In the genomic region with DNA sequence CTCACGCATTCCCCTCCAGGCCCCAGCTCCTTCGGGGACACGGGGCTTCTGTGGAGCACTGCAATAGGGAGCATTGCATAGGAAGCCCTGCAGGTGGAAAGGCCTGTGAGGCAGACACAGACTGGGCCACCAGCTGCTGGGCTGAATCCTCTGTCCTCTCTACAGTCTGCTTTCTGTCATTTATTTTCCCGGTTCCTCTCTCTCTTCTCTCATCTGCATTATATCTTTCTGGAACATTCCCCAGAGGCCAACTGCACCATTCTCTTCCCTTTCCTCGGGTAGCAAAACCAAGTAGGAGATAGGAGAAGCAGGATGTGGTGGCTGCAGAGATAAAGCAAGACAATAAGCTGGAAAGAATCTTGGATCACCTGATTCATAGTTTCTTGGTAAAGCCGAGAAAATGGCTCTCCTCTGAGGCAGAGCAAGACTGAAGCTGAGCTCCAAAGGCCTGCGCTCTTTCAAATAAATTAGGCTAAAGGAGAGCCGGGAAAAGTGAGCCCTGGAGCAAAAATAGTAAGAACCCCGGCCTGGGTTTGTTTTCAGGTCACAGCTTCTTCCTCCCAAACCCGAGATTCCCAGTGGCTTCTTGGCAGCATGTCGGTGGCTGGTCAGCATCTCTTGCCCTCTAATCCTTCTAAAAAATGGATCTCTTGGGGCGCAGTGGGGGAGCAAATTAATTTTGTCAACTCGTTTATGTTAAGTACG, we compare ENCODE assay signal across 1 cellular context.
TF ChIP-seq lines count a peak whose summit lies in the region.

No MANE protein-coding gene starts in this region.

TF ChIP-seq in HCT116, 20 proteins besides CTCF, POLR2A, EP300 and RAD21 (continued from another document):
- TF ChIP-seq, protein P1, sequence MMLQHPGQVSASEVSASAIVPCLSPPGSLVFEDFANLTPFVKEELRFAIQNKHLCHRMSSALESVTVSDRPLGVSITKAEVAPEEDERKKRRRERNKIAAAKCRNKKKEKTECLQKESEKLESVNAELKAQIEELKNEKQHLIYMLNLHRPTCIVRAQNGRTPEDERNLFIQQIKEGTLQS (IDR thresholded peaks at IDR 0.05) = no peak
- no peak for TF ChIP-seq EZH2phosphoT487 (IDR thresholded peaks at IDR 0.05; ENCODE audit: borderline replicate concordance)
- TF ChIP-seq YY1 (IDR thresholded peaks at IDR 0.05; ENCODE audit: extremely low read depth, insufficient replicate concordance, low read depth, low read length) = no peak
- TF ChIP-seq, protein P2, sequence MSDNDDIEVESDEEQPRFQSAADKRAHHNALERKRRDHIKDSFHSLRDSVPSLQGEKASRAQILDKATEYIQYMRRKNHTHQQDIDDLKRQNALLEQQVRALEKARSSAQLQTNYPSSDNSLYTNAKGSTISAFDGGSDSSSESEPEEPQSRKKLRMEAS (IDR thresholded peaks at IDR 0.05) = no peak
- no peak for TF ChIP-seq JUND (IDR thresholded peaks at IDR 0.05)
- TF ChIP-seq SRF (IDR thresholded peaks at IDR 0.05; ENCODE audit: low read depth) = no peak
